In the genomic region with DNA sequence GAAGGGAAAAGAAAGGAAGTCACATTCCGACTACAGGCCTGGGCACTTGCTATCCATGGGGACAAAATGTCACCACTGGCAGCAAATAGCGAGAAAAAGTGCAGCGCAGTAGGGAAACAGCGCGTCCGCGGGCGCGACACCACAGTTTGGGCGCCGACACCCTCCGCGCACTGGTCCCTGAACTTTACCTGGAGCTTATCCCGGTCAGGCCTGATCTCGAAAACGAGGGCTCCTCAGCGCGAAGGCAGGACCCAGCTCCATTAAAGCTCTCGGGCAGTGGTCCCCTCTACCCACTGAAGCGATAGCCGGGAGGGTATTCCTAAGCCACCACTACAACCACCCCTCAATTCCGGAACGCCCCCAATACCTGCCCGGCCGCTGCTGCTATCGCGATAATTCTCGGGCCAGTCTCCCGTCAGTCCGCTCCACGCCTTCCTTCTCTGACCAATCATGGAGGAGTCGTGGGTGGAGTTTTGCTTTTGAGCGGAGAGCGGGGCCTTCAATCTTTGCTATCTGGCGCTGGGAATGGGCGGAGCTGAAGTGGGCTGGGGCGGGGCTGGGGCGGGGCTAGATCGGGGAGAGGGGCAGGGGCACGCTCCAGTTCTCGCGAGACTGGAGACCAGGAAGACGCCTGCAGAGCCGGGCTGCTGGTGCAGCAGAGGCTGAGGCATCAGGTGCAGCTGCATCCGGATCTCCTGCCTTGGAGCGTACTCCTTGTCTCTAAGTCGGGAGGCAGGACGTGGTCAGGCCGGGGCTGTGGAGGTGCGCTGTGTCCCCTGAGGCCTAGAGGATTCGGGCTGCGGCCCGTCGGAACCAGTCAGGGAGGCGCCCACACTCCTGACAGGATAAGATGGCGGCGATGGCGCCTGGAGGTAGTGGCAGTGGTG, we compare ENCODE assay signal across 8 cellular contexts. TPM values are rescaled to one million over a fixed set of nuclear protein-coding genes. Genes with fewer than 3 reads are reported as not detected.
A peak's percentile ranks its signal among the peaks of the same experiment; 100 is the strongest.
DNase-seq lines count a peak whose midpoint lies in the region; ATAC-seq, FAIRE-seq and TF ChIP-seq lines count a peak whose summit lies in the region.

A gene with protein sequence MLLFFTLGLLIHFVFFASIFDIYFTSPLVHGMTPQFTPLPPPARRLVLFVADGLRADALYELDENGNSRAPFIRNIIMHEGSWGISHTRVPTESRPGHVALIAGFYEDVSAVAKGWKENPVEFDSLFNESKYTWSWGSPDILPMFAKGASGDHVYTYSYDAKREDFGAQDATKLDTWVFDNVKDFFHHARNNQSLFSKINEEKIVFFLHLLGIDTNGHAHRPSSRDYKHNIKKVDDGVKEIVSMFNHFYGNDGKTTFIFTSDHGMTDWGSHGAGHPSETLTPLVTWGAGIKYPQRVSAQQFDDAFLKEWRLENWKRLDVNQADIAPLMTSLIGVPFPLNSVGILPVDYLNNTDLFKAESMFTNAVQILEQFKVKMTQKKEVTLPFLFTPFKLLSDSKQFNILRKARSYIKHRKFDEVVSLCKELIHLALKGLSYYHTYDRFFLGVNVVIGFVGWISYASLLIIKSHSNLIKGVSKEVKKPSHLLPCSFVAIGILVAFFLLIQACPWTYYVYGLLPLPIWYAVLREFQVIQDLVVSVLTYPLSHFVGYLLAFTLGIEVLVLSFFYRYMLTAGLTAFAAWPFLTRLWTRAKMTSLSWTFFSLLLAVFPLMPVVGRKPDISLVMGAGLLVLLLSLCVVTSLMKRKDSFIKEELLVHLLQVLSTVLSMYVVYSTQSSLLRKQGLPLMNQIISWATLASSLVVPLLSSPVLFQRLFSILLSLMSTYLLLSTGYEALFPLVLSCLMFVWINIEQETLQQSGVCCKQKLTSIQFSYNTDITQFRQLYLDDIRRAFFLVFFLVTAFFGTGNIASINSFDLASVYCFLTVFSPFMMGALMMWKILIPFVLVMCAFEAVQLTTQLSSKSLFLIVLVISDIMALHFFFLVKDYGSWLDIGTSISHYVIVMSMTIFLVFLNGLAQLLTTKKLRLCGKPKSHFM (minus strand): TSS at position 401 of the 887 bp plus-strand sequence. CDS start 25,703 bp downstream, outside the sequence.
A gene with protein sequence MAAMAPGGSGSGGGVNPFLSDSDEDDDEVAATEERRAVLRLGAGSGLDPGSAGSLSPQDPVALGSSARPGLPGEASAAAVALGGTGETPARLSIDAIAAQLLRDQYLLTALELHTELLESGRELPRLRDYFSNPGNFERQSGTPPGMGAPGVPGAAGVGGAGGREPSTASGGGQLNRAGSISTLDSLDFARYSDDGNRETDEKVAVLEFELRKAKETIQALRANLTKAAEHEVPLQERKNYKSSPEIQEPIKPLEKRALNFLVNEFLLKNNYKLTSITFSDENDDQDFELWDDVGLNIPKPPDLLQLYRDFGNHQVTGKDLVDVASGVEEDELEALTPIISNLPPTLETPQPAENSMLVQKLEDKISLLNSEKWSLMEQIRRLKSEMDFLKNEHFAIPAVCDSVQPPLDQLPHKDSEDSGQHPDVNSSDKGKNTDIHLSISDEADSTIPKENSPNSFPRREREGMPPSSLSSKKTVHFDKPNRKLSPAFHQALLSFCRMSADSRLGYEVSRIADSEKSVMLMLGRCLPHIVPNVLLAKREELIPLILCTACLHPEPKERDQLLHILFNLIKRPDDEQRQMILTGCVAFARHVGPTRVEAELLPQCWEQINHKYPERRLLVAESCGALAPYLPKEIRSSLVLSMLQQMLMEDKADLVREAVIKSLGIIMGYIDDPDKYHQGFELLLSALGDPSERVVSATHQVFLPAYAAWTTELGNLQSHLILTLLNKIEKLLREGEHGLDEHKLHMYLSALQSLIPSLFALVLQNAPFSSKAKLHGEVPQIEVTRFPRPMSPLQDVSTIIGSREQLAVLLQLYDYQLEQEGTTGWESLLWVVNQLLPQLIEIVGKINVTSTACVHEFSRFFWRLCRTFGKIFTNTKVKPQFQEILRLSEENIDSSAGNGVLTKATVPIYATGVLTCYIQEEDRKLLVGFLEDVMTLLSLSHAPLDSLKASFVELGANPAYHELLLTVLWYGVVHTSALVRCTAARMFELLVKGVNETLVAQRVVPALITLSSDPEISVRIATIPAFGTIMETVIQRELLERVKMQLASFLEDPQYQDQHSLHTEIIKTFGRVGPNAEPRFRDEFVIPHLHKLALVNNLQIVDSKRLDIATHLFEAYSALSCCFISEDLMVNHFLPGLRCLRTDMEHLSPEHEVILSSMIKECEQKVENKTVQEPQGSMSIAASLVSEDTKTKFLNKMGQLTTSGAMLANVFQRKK (plus strand): TSS at position 600 of the 887 bp plus-strand sequence. CDS start 251 bp downstream, at position 851.

- peak within 1 kb of the TSS; percentile 95 for H3K27ac Mint-ChIP-seq in T-helper 2 cell treated with Interferon-gamma antibody and Interleukin-4, amounts not matched to agents 5 μg/mL and 100 μg/mL, for 36 hours
- H3K27ac Mint-ChIP-seq in astrocyte (ENCODE audit: unreplicated experiment) = peak within 1 kb of the TSS; percentile 93

- intact Hi-C loops in right cardiac atrium (cut with DNase I) = loop anchor here in 3 of 4 donors (5.0 to 10.0 kb wide), 3 partner anchors 58 to 398 kb away; no protein-coding TSS in a partner anchor
- intact Hi-C loops in uterus (cut with DNase I; ENCODE audit: low total_unique reads) = no loop called here

- peaks cover 47% of the 10 kb centered on the region for H3K79me2 ChIP-seq in astrocyte (ENCODE audit: insufficient read depth, low read length)

- DNase-seq in NCI-H1930 (lab: John Stamatoyannopoulos, UW) = peak; percentile 98 to 99
- DNase-seq in T-helper 2 cell treated with Interferon-gamma antibody and Interleukin-4, amounts not matched to agents 5 μg/mL and 100 μg/mL, for 36 hours (ENCODE audit: low spot score) = peak; percentile 95
- peak; percentile 94 for DNase-seq in astrocyte (ENCODE audit: low read depth)
- peak; percentile 95 to 97 (median 96) for DNase-seq in right cardiac atrium
- peak; percentile 95 for DNase-seq in pulmonary artery endothelial cell (ENCODE audit: low read depth, low spot score)
- DNase-seq in uterus = peak; percentile 93 to 97

- peaks cover 42% of the 10 kb centered on the region for H3K4me1 Mint-ChIP-seq in T-helper 2 cell treated with Interferon-gamma antibody and Interleukin-4, amounts not matched to agents 5 μg/mL and 100 μg/mL, for 36 hours (ENCODE audit: low read depth)
- H3K4me1 Mint-ChIP-seq in astrocyte (ENCODE audit: low read depth, unreplicated experiment) = peaks cover 9% of the 10 kb centered on the region

- peak within 1 kb of the TSS; percentile 94 for H3K4me2 ChIP-seq in astrocyte (ENCODE audit: low read length)

- under 1% methylated on average over 58 of the region's 58 CpGs for WGBS in right cardiac atrium

- H3K27ac ChIP-seq in astrocyte (ENCODE audit: low read depth, low read length) = peak within 1 kb of the TSS; percentile 83
- peak within 1 kb of the TSS; percentile 88 for H3K27ac ChIP-seq in right cardiac atrium (ENCODE audit: low read length)
- H3K27ac ChIP-seq in uterus = peak within 1 kb of the TSS; percentile 61 to 77

- H3K27me3 ChIP-seq in astrocyte (ENCODE audit: insufficient read depth, low read length) (no peaks in the 10 kb centered on the region), right cardiac atrium (ENCODE audit: control insufficient read depth, insufficient read depth) (no peaks in the 10 kb centered on the region), uterus (no peaks in the 10 kb centered on the region)

- peaks cover 26% of the 10 kb centered on the region for H3K36me3 Mint-ChIP-seq in T-helper 2 cell treated with Interferon-gamma antibody and Interleukin-4, amounts not matched to agents 5 μg/mL and 100 μg/mL, for 36 hours (ENCODE audit: low read depth)
- H3K36me3 Mint-ChIP-seq in astrocyte (ENCODE audit: low read depth, unreplicated experiment) = no peaks in the 10 kb centered on the region

- peaks cover 39% of the 10 kb centered on the region for H4K20me1 ChIP-seq in astrocyte (ENCODE audit: insufficient read depth, low read length)

- peak within 1 kb of the TSS; percentile 99 for H3K4me3 Mint-ChIP-seq in T-helper 2 cell treated with Interferon-gamma antibody and Interleukin-4, amounts not matched to agents 5 μg/mL and 100 μg/mL, for 36 hours
- peak within 1 kb of the TSS; percentile 98 for H3K4me3 Mint-ChIP-seq in astrocyte (ENCODE audit: unreplicated experiment)

- H3K4me3 ChIP-seq in astrocyte (ENCODE audit: insufficient read depth, low read depth, low read length) = peak within 1 kb of the TSS; percentile 99
- peak within 1 kb of the TSS; percentile 65 for H3K4me3 ChIP-seq in right cardiac atrium (ENCODE audit: low read length)
- peak within 1 kb of the TSS; percentile 93 to 94 for H3K4me3 ChIP-seq in uterus

- H3K36me3 ChIP-seq in astrocyte (ENCODE audit: insufficient read depth, low read length) (no peaks in the 10 kb centered on the region), uterus (no peaks in the 10 kb centered on the region)

- H3K27me3 Mint-ChIP-seq in T-helper 2 cell treated with Interferon-gamma antibody and Interleukin-4, amounts not matched to agents 5 μg/mL and 100 μg/mL, for 36 hours (ENCODE audit: low read depth) = no peaks in the 10 kb centered on the region
- H3K27me3 Mint-ChIP-seq in astrocyte (ENCODE audit: low read depth, unreplicated experiment) = no peaks in the 10 kb centered on the region

- ATAC-seq in GM18502 (IDR thresholded peaks at IDR 0.05; ENCODE audit: poor library complexity, unreplicated experiment) (peak; percentile 92), HG02970 (IDR thresholded peaks at IDR 0.05; ENCODE audit: low FRiP score, unreplicated experiment) (peak; percentile 88), right cardiac atrium (peak; percentile 99 to 100)

- peak within 1 kb of the TSS; percentile 94 for H3K9ac ChIP-seq in astrocyte (ENCODE audit: low read length)

- no peak for FAIRE-seq in astrocyte (lab: Jason Lieb, UNC)

- H3K4me1 ChIP-seq in astrocyte (ENCODE audit: insufficient read depth, low read length) (peaks cover 5% of the 10 kb centered on the region), right cardiac atrium (ENCODE audit: control insufficient read depth, insufficient read depth, low read length) (no peaks in the 10 kb centered on the region), uterus (peaks cover 0 to 9% of the 10 kb centered on the region in 2 donors)

- peak; percentile 45 to 64 for TF ChIP-seq POLR2A in uterus (IDR thresholded peaks at IDR 0.05)

- H3K9me3 Mint-ChIP-seq in T-helper 2 cell treated with Interferon-gamma antibody and Interleukin-4, amounts not matched to agents 5 μg/mL and 100 μg/mL, for 36 hours = no peaks in the 10 kb centered on the region
- no peaks in the 10 kb centered on the region for H3K9me3 Mint-ChIP-seq in astrocyte (ENCODE audit: unreplicated experiment)

- TF ChIP-seq CTCF in astrocyte (IDR thresholded peaks at IDR 0.05; ENCODE audit: insufficient read depth, low read depth, low read length) = no peak
- TF ChIP-seq CTCF in uterus (IDR thresholded peaks at IDR 0.05) = no peak

- H3K9me3 ChIP-seq in astrocyte (ENCODE audit: insufficient read depth, low read depth, low read length) (no peaks in the 10 kb centered on the region), right cardiac atrium (ENCODE audit: control insufficient read depth, low read length) (no peaks in the 10 kb centered on the region), uterus (no peaks in the 10 kb centered on the region)

- peak within 1 kb of the TSS; percentile 98 for H2AFZ ChIP-seq in astrocyte (ENCODE audit: low read depth, low read length)

RNA-seq across cellular contexts. Expression of the first gene that starts in this region (rescaled TPM):
- total RNA-seq in astrocyte = 17.1 and 20.0 TPM in 2 replicates
- 10 to 100 TPM; 14.4 to 21.6 (median 16.4) TPM for total RNA-seq in right cardiac atrium
- polyA plus RNA-seq in right cardiac atrium = 5.1 TPM
- total RNA-seq in pulmonary artery endothelial cell = 37.8 and 53.9 TPM in 2 replicates
- 10 to 100 TPM; 11.5 to 86.7 (median 30.2) TPM for total RNA-seq in uterus

RNA-seq across cellular contexts. Expression of the second gene that starts in this region (rescaled TPM):
- 23.2 and 26.6 TPM in 2 replicates for total RNA-seq in astrocyte
- total RNA-seq in right cardiac atrium = 10 to 100 TPM; 13.5 to 22.7 (median 17.2) TPM
- polyA plus RNA-seq in right cardiac atrium = 6.9 TPM
- total RNA-seq in pulmonary artery endothelial cell = 19.5 and 36.8 TPM in 2 replicates
- 10 to 100 TPM; 11.2 to 71.3 (median 26.5) TPM for total RNA-seq in uterus

Comparison
In these comparisons a context has a peak if more than half of its experiments do, and no peak if none do; other contexts are left out.
1. Peak in every context shown above with its lines: DNase-seq, ATAC-seq, H3K4me3 ChIP-seq and H3K27ac ChIP-seq.